ENCODE assay signal across 18 cellular contexts in the genomic region with DNA sequence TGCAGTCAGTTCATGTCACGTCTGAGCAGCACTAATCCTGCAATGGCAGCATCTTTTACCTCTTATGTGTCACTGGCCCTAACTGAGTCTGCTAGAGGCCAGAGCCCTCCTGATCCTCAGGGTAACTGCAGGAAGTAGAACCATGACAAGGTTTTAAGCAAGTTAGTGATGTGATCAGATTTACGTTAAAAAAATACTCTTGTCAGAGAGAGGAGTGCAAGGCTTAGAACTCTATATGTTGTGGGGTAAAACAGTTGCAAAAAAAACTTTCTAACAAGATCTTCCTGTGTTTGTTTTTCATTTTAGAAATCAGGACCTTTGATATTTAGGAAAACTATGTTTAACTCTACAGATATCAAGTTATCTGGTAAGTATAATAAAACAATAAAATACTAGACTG.
"Had no signal": no experiment of that assay in that cellular context is flagged by ENCODE, and none has a peak within 500 bp of the region (broad histone marks: within the 10 kb centered on the region; RNA-seq: fewer than 3 reads in every experiment).

No MANE protein-coding gene starts in this region.

- H3K36me3 ChIP-seq: gastrocnemius medialis had no signal

- H3K9me3 ChIP-seq: esophagus muscularis mucosa, gastrocnemius medialis, heart right ventricle, psoas muscle, right lobe of liver, stomach, thoracic aorta had no signal

- H3K27ac Mint-ChIP-seq: effector memory CD8-positive, alpha-beta T cell; natural killer cell treated with Interleukin-12 subunit alpha and Interleukin-12 subunit beta and Interleukin-15 and Interleukin-18, amount 100 ng/mL, for 72 hours had no signal

- H3K4me3 Mint-ChIP-seq: effector memory CD8-positive, alpha-beta T cell; natural killer cell treated with Interleukin-12 subunit alpha and Interleukin-12 subunit beta and Interleukin-15 and Interleukin-18, amount 100 ng/mL, for 72 hours had no signal

- H3K9me3 Mint-ChIP-seq: effector memory CD8-positive, alpha-beta T cell; natural killer cell treated with Interleukin-12 subunit alpha and Interleukin-12 subunit beta and Interleukin-15 and Interleukin-18, amount 100 ng/mL, for 72 hours had no signal

- DNase-seq: effector memory CD8-positive, alpha-beta T cell; gastrocnemius medialis; heart right ventricle; hypothalamus; kidney glomerular epithelial cell; occipital lobe; psoas muscle; retina; right lobe of liver; stimulated activated CD4-positive, alpha-beta T cell treated with anti-CD3 and anti-CD28 coated beads, Interleukin-12 subunit alpha, Interleukin-12 subunit beta, amount 100 ng/mL, for 4 hours; stimulated activated naive CD4-positive, alpha-beta T cell; stomach; substantia nigra; trophoblast cell had no signal

- H3K27me3 ChIP-seq: esophagus muscularis mucosa, gastrocnemius medialis, heart right ventricle, right lobe of liver, stomach had no signal

- H3K4me3 ChIP-seq: esophagus muscularis mucosa, gastrocnemius medialis, heart right ventricle, psoas muscle, right lobe of liver, stomach, thoracic aorta had no signal

- H3K27ac ChIP-seq: epithelial cell of prostate, psoas muscle, right lobe of liver, stomach, thoracic aorta had no signal

- ATAC-seq: effector memory CD8-positive, alpha-beta T cell; gastrocnemius medialis; heart right ventricle; natural killer cell treated with Interleukin-12 subunit alpha and Interleukin-12 subunit beta and Interleukin-15 and Interleukin-18, amount 100 ng/mL, for 72 hours; psoas muscle; right lobe of liver had no signal

- H3K27me3 Mint-ChIP-seq: effector memory CD8-positive, alpha-beta T cell; natural killer cell treated with Interleukin-12 subunit alpha and Interleukin-12 subunit beta and Interleukin-15 and Interleukin-18, amount 100 ng/mL, for 72 hours had no signal
